Comparison of ENCODE assay signal across 30 cellular contexts in the genomic region with DNA sequence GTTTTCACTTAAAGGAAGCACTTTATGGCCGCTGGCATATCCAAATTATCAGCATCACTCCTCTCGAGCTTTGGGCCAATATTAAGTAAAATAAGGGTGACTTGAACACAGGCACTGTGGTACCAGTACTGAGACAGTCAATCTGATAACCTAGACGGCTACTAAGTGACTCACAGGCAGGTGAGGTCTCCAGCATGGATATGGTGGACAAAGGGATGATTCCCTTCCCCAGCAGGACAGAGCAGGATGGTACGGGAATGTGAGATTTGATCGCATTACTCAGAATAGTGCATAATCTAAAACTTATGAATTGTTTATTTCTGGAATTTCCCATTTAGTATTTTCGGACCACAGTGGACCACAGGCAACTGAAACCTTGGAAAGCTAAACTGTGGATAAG. TPM values are rescaled to one million over a fixed set of nuclear protein-coding genes. Genes with fewer than 3 reads are reported as not detected.
"Had no signal": no experiment of that assay in that cellular context is flagged by ENCODE, and none has a peak within 500 bp of the region (broad histone marks: within the 10 kb centered on the region; RNA-seq: fewer than 3 reads in every experiment).

No MANE protein-coding gene starts in this region.

- H3K36me3 ChIP-seq: prostate gland, thyroid gland, transverse colon had no signal

- H3K27ac ChIP-seq: left lung, lower lobe of right lung, pancreas, prostate gland, sigmoid colon, spleen, testis, thyroid gland, transverse colon, upper lobe of right lung had no signal

- H3K9me3 ChIP-seq: left lung, lower lobe of right lung, pancreas, prostate gland, sigmoid colon, spleen, testis, thyroid gland, transverse colon, upper lobe of right lung had no signal

- H3K4me1 Mint-ChIP-seq: immature natural killer cell; stimulated activated effector memory CD8-positive, alpha-beta T cell treated with anti-CD3 and anti-CD28 coated beads, Interleukin-12 subunit alpha, Interleukin-12 subunit beta, amount 100 ng/mL, for 72 hours had no signal

- H3K36me3 Mint-ChIP-seq: immature natural killer cell; naive thymus-derived CD8-positive, alpha-beta T cell; stimulated activated effector memory CD8-positive, alpha-beta T cell treated with anti-CD3 and anti-CD28 coated beads, Interleukin-12 subunit alpha, Interleukin-12 subunit beta, amount 100 ng/mL, for 72 hours had no signal

- DNase-seq: hippocampal formation; immature natural killer cell; kidney; left colon; left lung; lower lobe of right lung; mammary epithelial cell; mesenchymal stem cell; naive thymus-derived CD8-positive, alpha-beta T cell; nucleus accumbens; pancreas; posterior cingulate gyrus; retina; right cardiac atrium; sigmoid colon; small intestine; spleen; stimulated activated CD4-positive, alpha-beta T cell treated with anti-CD3 and anti-CD28 coated beads, Interleukin-4, amount 100 ng/mL, for 24 hours; stimulated activated naive CD4-positive, alpha-beta T cell treated with Interleukin-2 at 50 U/mL for 16 hours; stimulated activated naive CD8-positive, alpha-beta T cell treated with anti-CD3 and anti-CD28 coated beads, Interleukin-15, amount 100 ng/mL, for 72 hours; testis; thyroid gland; transverse colon; upper lobe of right lung had no signal

- FAIRE-seq: islet of Langerhans, kidney, pancreas, small intestine, urothelium cell line had no signal

- H3K4me1 ChIP-seq: left lung, lower lobe of right lung, pancreas, prostate gland, spleen, testis, thyroid gland, transverse colon, upper lobe of right lung had no signal

- H3K4me3 Mint-ChIP-seq: immature natural killer cell; naive thymus-derived CD8-positive, alpha-beta T cell; nephron; neural crest cell; stimulated activated effector memory CD8-positive, alpha-beta T cell treated with anti-CD3 and anti-CD28 coated beads, Interleukin-12 subunit alpha, Interleukin-12 subunit beta, amount 100 ng/mL, for 72 hours; stimulated activated naive CD8-positive, alpha-beta T cell treated with anti-CD3 and anti-CD28 coated beads, Interleukin-15, amount 100 ng/mL, for 72 hours had no signal

- H3K27me3 Mint-ChIP-seq: stimulated activated naive CD8-positive, alpha-beta T cell treated with anti-CD3 and anti-CD28 coated beads, Interleukin-15, amount 100 ng/mL, for 72 hours had no signal

- H3K4me3 ChIP-seq: left lung, lower lobe of right lung, pancreas, prostate gland, sigmoid colon, spleen, testis, thyroid gland, transverse colon, upper lobe of right lung had no signal

- H3K9me3 Mint-ChIP-seq: immature natural killer cell; naive thymus-derived CD8-positive, alpha-beta T cell; nephron; neural crest cell; stimulated activated effector memory CD8-positive, alpha-beta T cell treated with anti-CD3 and anti-CD28 coated beads, Interleukin-12 subunit alpha, Interleukin-12 subunit beta, amount 100 ng/mL, for 72 hours; stimulated activated naive CD8-positive, alpha-beta T cell treated with anti-CD3 and anti-CD28 coated beads, Interleukin-15, amount 100 ng/mL, for 72 hours had no signal

- H3K27ac Mint-ChIP-seq: immature natural killer cell; naive thymus-derived CD8-positive, alpha-beta T cell; nephron; stimulated activated effector memory CD8-positive, alpha-beta T cell treated with anti-CD3 and anti-CD28 coated beads, Interleukin-12 subunit alpha, Interleukin-12 subunit beta, amount 100 ng/mL, for 72 hours; stimulated activated naive CD8-positive, alpha-beta T cell treated with anti-CD3 and anti-CD28 coated beads, Interleukin-15, amount 100 ng/mL, for 72 hours had no signal

- H3K27me3 ChIP-seq: left lung, pancreas, sigmoid colon, spleen, testis, thyroid gland, transverse colon, upper lobe of right lung had no signal

RNA-seq across cellular contexts. Expression of a gene that starts 55.7 kb away (rescaled TPM):
- polyA plus RNA-seq: naive thymus-derived CD8-positive, alpha-beta T cell had no signal
